ENCODE assay signal across 23 cellular contexts in genomic region chr1:16286122-16286521, GRCh38.
"Had no signal": no experiment of that assay in that cellular context is flagged by ENCODE, and none has a peak within 500 bp of the region (broad histone marks: within the 10 kb centered on the region; RNA-seq: fewer than 3 reads in every experiment).

No MANE protein-coding gene starts in this region.

- H3K9me3 Mint-ChIP-seq: activated CD4-positive, alpha-beta memory T cell treated with anti-CD3 and anti-CD28 coated beads, Interleukin-2, amount 10 ng/mL, durations not matched to agents 7 days and 5 days; activated CD4-positive, alpha-beta T cell treated with anti-CD3 and anti-CD28 coated beads, Interleukin-2, amount 10 ng/mL, durations not matched to agents 24 days and 14 days; activated naive CD8-positive, alpha-beta T cell treated with anti-CD3 and anti-CD28 coated beads, Interleukin-2, amount 50 U/mL, for 24 hours; activated T-cell treated with anti-CD3 and anti-CD28 coated beads, Interleukin-2, amount 50 U/mL, for 72 hours; memory B cell; natural killer cell treated with Interleukin-12 subunit alpha and Interleukin-12 subunit beta and Interleukin-15 and Interleukin-18, amount 100 ng/mL, for 72 hours; stimulated activated naive B cell treated with anti-CD40 and anti-IgM and Interleukin-4, amounts not matched to agents 10 μg/mL and 1 μg/mL and 100 μg/mL, for 72 hours had no signal

- H3K4me1 ChIP-seq: prostate gland, transverse colon, uterus had no signal

- DNase-seq: activated CD4-positive, alpha-beta memory T cell treated with anti-CD3 and anti-CD28 coated beads, Interleukin-2, amount 10 ng/mL, durations not matched to agents 7 days and 5 days; activated CD4-positive, alpha-beta T cell treated with anti-CD3 and anti-CD28 coated beads, Interleukin-2, amount 10 ng/mL, durations not matched to agents 24 days and 14 days; activated effector memory CD4-positive, alpha-beta T cell treated with anti-CD3 and anti-CD28 coated beads, Interleukin-2, amount 50 U/mL, for 16 hours; activated naive CD4-positive, alpha-beta T cell treated with anti-CD3 and anti-CD28 coated beads, Interleukin-2, amount 50 U/mL, for 16 hours; activated naive CD8-positive, alpha-beta T cell treated with anti-CD3 and anti-CD28 coated beads, Interleukin-2, amount 50 U/mL, for 24 hours; activated T-cell treated with anti-CD3 and anti-CD28 coated beads, Interleukin-2, amount 50 U/mL, for 72 hours; aorta; brain microvascular endothelial cell; dermis blood vessel endothelial cell; effector CD8-positive, alpha-beta T cell; left colon; ovary; stimulated activated CD4-positive, alpha-beta T cell treated with anti-CD3 and anti-CD28 coated beads, Interleukin-2, amount 100 ng/mL, for 48 hours; stimulated activated CD8-positive, alpha-beta memory T cell treated with anti-CD3 and anti-CD28 coated beads, Interleukin-4, amount 100 ng/mL, for 48 hours; stimulated activated naive B cell treated with anti-CD40 and anti-IgM and Interleukin-4, amounts not matched to agents 10 μg/mL and 1 μg/mL and 100 μg/mL, for 72 hours; T-helper 9 cell; transverse colon; uterus had no signal

- H3K4me3 Mint-ChIP-seq: activated CD4-positive, alpha-beta memory T cell treated with anti-CD3 and anti-CD28 coated beads, Interleukin-2, amount 10 ng/mL, durations not matched to agents 7 days and 5 days; activated CD4-positive, alpha-beta T cell treated with anti-CD3 and anti-CD28 coated beads, Interleukin-2, amount 10 ng/mL, durations not matched to agents 24 days and 14 days; activated naive CD8-positive, alpha-beta T cell treated with anti-CD3 and anti-CD28 coated beads, Interleukin-2, amount 50 U/mL, for 24 hours; activated T-cell treated with anti-CD3 and anti-CD28 coated beads, Interleukin-2, amount 50 U/mL, for 72 hours; memory B cell; natural killer cell treated with Interleukin-12 subunit alpha and Interleukin-12 subunit beta and Interleukin-15 and Interleukin-18, amount 100 ng/mL, for 72 hours; stimulated activated naive B cell treated with anti-CD40 and anti-IgM and Interleukin-4, amounts not matched to agents 10 μg/mL and 1 μg/mL and 100 μg/mL, for 72 hours had no signal

- H3K9me3 ChIP-seq: esophagus muscularis mucosa, neutrophil, ovary, prostate gland, transverse colon, uterus had no signal

- H3K27me3 Mint-ChIP-seq: activated CD4-positive, alpha-beta memory T cell treated with anti-CD3 and anti-CD28 coated beads, Interleukin-2, amount 10 ng/mL, durations not matched to agents 7 days and 5 days; activated CD4-positive, alpha-beta T cell treated with anti-CD3 and anti-CD28 coated beads, Interleukin-2, amount 10 ng/mL, durations not matched to agents 24 days and 14 days; activated naive CD8-positive, alpha-beta T cell treated with anti-CD3 and anti-CD28 coated beads, Interleukin-2, amount 50 U/mL, for 24 hours; memory B cell; natural killer cell treated with Interleukin-12 subunit alpha and Interleukin-12 subunit beta and Interleukin-15 and Interleukin-18, amount 100 ng/mL, for 72 hours; stimulated activated naive B cell treated with anti-CD40 and anti-IgM and Interleukin-4, amounts not matched to agents 10 μg/mL and 1 μg/mL and 100 μg/mL, for 72 hours had no signal

- H3K27me3 ChIP-seq: brain microvascular endothelial cell, esophagus muscularis mucosa, neutrophil, ovary, transverse colon, uterus had no signal

- H3K27ac ChIP-seq: brain microvascular endothelial cell, esophagus muscularis mucosa, neutrophil, ovary, prostate gland, transverse colon, uterus had no signal

- H3K36me3 ChIP-seq: brain microvascular endothelial cell, ovary, prostate gland, uterus had no signal

- H3K27ac Mint-ChIP-seq: activated CD4-positive, alpha-beta memory T cell treated with anti-CD3 and anti-CD28 coated beads, Interleukin-2, amount 10 ng/mL, durations not matched to agents 7 days and 5 days; activated CD4-positive, alpha-beta T cell treated with anti-CD3 and anti-CD28 coated beads, Interleukin-2, amount 10 ng/mL, durations not matched to agents 24 days and 14 days; activated naive CD8-positive, alpha-beta T cell treated with anti-CD3 and anti-CD28 coated beads, Interleukin-2, amount 50 U/mL, for 24 hours; activated T-cell treated with anti-CD3 and anti-CD28 coated beads, Interleukin-2, amount 50 U/mL, for 72 hours; memory B cell; natural killer cell treated with Interleukin-12 subunit alpha and Interleukin-12 subunit beta and Interleukin-15 and Interleukin-18, amount 100 ng/mL, for 72 hours; stimulated activated naive B cell treated with anti-CD40 and anti-IgM and Interleukin-4, amounts not matched to agents 10 μg/mL and 1 μg/mL and 100 μg/mL, for 72 hours had no signal

- ATAC-seq: activated naive CD8-positive, alpha-beta T cell treated with anti-CD3 and anti-CD28 coated beads, Interleukin-2, amount 50 U/mL, for 24 hours; activated T-cell treated with anti-CD3 and anti-CD28 coated beads, Interleukin-2, amount 50 U/mL, for 72 hours; left colon; natural killer cell treated with Interleukin-12 subunit alpha and Interleukin-12 subunit beta and Interleukin-15 and Interleukin-18, amount 100 ng/mL, for 72 hours; stimulated activated naive B cell treated with anti-CD40 and anti-IgM and Interleukin-4, amounts not matched to agents 10 μg/mL and 1 μg/mL and 100 μg/mL, for 72 hours had no signal

- H3K4me3 ChIP-seq: esophagus muscularis mucosa, ovary, prostate gland, transverse colon, uterus had no signal

- H3K36me3 Mint-ChIP-seq: natural killer cell treated with Interleukin-12 subunit alpha and Interleukin-12 subunit beta and Interleukin-15 and Interleukin-18, amount 100 ng/mL, for 72 hours had no signal
